In genomic region chr17:18370761-18371160, GRCh38 we compare ENCODE assay signal across 41 cellular contexts. TPM values are rescaled to one million over a fixed set of nuclear protein-coding genes. Genes with fewer than 3 reads are reported as not detected.
"Had no signal": no experiment of that assay in that cellular context is flagged by ENCODE, and none has a peak within 500 bp of the region (broad histone marks: within the 10 kb centered on the region; RNA-seq: fewer than 3 reads in every experiment).

No MANE protein-coding gene starts in this region.

- H3K4me1 Mint-ChIP-seq: activated naive CD4-positive, alpha-beta T cell treated with anti-CD3 and anti-CD28 coated beads, Interleukin-2, amount 10 ng/mL, durations not matched to agents 7 days and 5 days; activated naive CD4-positive, alpha-beta T cell treated with anti-CD3 and anti-CD28 coated beads, Interleukin-2, amount 50 U/mL, for 24 hours; activated naive CD8-positive, alpha-beta T cell treated with anti-CD3 and anti-CD28 coated beads, Interleukin-2, amount 10 ng/mL, durations not matched to agents 7 days and 5 days; brain had no signal

- H3K27ac ChIP-seq: adrenal gland, ascending aorta, body of pancreas, brain microvascular endothelial cell, breast epithelium, cardiac muscle cell had no signal

- H3K4me3 ChIP-seq: adrenal gland, ascending aorta, body of pancreas, breast epithelium, cardiac muscle cell had no signal

- FAIRE-seq: astrocyte, bronchial epithelial cell had no signal

- H3K36me3 Mint-ChIP-seq: activated naive CD4-positive, alpha-beta T cell treated with anti-CD3 and anti-CD28 coated beads, Interleukin-2, amount 10 ng/mL, durations not matched to agents 7 days and 5 days; activated naive CD4-positive, alpha-beta T cell treated with anti-CD3 and anti-CD28 coated beads, Interleukin-2, amount 50 U/mL, for 24 hours; activated naive CD4-positive, alpha-beta T cell treated with anti-CD3 and anti-CD28 coated beads, Interleukin-2, amount 50 U/mL, for 72 hours; activated naive CD8-positive, alpha-beta T cell; activated naive CD8-positive, alpha-beta T cell treated with anti-CD3 and anti-CD28 coated beads for 36 hours; activated naive CD8-positive, alpha-beta T cell treated with anti-CD3 and anti-CD28 coated beads, Interleukin-2, amount 10 ng/mL, durations not matched to agents 7 days and 5 days; brain had no signal

- H3K4me1 ChIP-seq: adrenal gland, ascending aorta, body of pancreas, breast epithelium had no signal

- DNase-seq: activated effector memory CD4-positive, alpha-beta T cell treated with anti-CD3 and anti-CD28 coated beads, Interleukin-2, amount 50 U/mL, for 16 hours; activated effector memory CD4-positive, alpha-beta T cell treated with Interleukin-2 at 50 U/mL for 16 hours; activated gamma-delta T cell; activated gamma-delta T cell treated with Interleukin-2 at 50 U/mL for 16 hours; activated naive CD4-positive, alpha-beta T cell; activated naive CD4-positive, alpha-beta T cell treated with anti-CD3 and anti-CD28 coated beads for 36 hours; activated naive CD4-positive, alpha-beta T cell treated with anti-CD3 and anti-CD28 coated beads, Interleukin-2, amount 10 ng/mL, durations not matched to agents 7 days and 5 days; activated naive CD4-positive, alpha-beta T cell treated with anti-CD3 and anti-CD28 coated beads, Interleukin-2, amount 50 U/mL, for 16 hours; activated naive CD4-positive, alpha-beta T cell treated with Interleukin-2 at 50 U/mL for 16 hours; activated naive CD8-positive, alpha-beta T cell treated with anti-CD3 and anti-CD28 coated beads for 36 hours; activated naive CD8-positive, alpha-beta T cell treated with anti-CD3 and anti-CD28 coated beads, Interleukin-2, amount 10 ng/mL, durations not matched to agents 7 days and 5 days; activated naive CD8-positive, alpha-beta T cell treated with anti-CD3 and anti-CD28 coated beads, Interleukin-2, amount 50 U/mL, for 24 hours; activated T-cell treated with anti-CD3 and anti-CD28 coated beads for 4 hours; activated T-cell treated with anti-CD3 and anti-CD28 coated beads, Interleukin-2, amount 50 U/mL, for 1 hour; activated T-cell treated with anti-CD3 and anti-CD28 coated beads, Interleukin-2, amount 50 U/mL, for 24 hours; activated T-cell treated with anti-CD3 and anti-CD28 coated beads, Interleukin-2, amount 50 U/mL, for 4 hours; activated T-cell treated with anti-CD3 and anti-CD28 coated beads, Interleukin-2, amount 50 U/mL, for 48 hours; activated T-cell treated with anti-CD3 and anti-CD28 coated beads, Interleukin-2, amount 50 U/mL, for 72 hours; adrenal gland; amniotic stem cell; amygdala; anterior cingulate cortex; body of pancreas; brain microvascular endothelial cell; central memory CD4-positive, alpha-beta T cell; cerebellar nuclear complex had no signal

- H3K36me3 ChIP-seq: adrenal gland, ascending aorta, brain microvascular endothelial cell, breast epithelium, cardiac muscle cell had no signal

- ATAC-seq: activated naive CD4-positive, alpha-beta T cell treated with anti-CD3 and anti-CD28 coated beads, Interleukin-2, amount 50 U/mL, for 72 hours; activated T-cell treated with anti-CD3 and anti-CD28 coated beads, Interleukin-2, amount 50 U/mL, for 4 hours; activated T-cell treated with anti-CD3 and anti-CD28 coated beads, Interleukin-2, amount 50 U/mL, for 72 hours; body of pancreas had no signal

- H3K9me3 Mint-ChIP-seq: activated naive CD4-positive, alpha-beta T cell treated with anti-CD3 and anti-CD28 coated beads for 36 hours; activated naive CD4-positive, alpha-beta T cell treated with anti-CD3 and anti-CD28 coated beads, Interleukin-2, amount 10 ng/mL, durations not matched to agents 7 days and 5 days; activated naive CD4-positive, alpha-beta T cell treated with anti-CD3 and anti-CD28 coated beads, Interleukin-2, amount 50 U/mL, for 24 hours; activated naive CD4-positive, alpha-beta T cell treated with anti-CD3 and anti-CD28 coated beads, Interleukin-2, amount 50 U/mL, for 72 hours; activated naive CD8-positive, alpha-beta T cell treated with anti-CD3 and anti-CD28 coated beads for 36 hours; activated naive CD8-positive, alpha-beta T cell treated with anti-CD3 and anti-CD28 coated beads, Interleukin-2, amount 50 U/mL, for 24 hours; activated T-cell treated with anti-CD3 and anti-CD28 coated beads, Interleukin-2, amount 50 U/mL, for 24 hours; activated T-cell treated with anti-CD3 and anti-CD28 coated beads, Interleukin-2, amount 50 U/mL, for 72 hours; activated T-helper 2 cell treated with anti-CD3 and anti-CD28 coated beads, Interferon-gamma antibody, Interleukin-2, Interleukin-4, amounts not matched to agents 10 μg/mL and 5 μg/mL and 100 μg/mL, durations not matched to agents 14 hours and 24 hours and 36 hours had no signal

- H3K4me3 Mint-ChIP-seq: activated naive CD4-positive, alpha-beta T cell treated with anti-CD3 and anti-CD28 coated beads for 36 hours; activated naive CD4-positive, alpha-beta T cell treated with anti-CD3 and anti-CD28 coated beads, Interleukin-2, amount 10 ng/mL, durations not matched to agents 7 days and 5 days; activated naive CD4-positive, alpha-beta T cell treated with anti-CD3 and anti-CD28 coated beads, Interleukin-2, amount 50 U/mL, for 24 hours; activated naive CD8-positive, alpha-beta T cell; activated naive CD8-positive, alpha-beta T cell treated with anti-CD3 and anti-CD28 coated beads for 36 hours; activated naive CD8-positive, alpha-beta T cell treated with anti-CD3 and anti-CD28 coated beads, Interleukin-2, amount 10 ng/mL, durations not matched to agents 7 days and 5 days; activated naive CD8-positive, alpha-beta T cell treated with anti-CD3 and anti-CD28 coated beads, Interleukin-2, amount 50 U/mL, for 24 hours; activated T-cell treated with anti-CD3 and anti-CD28 coated beads, Interleukin-2, amount 50 U/mL, for 24 hours; activated T-cell treated with anti-CD3 and anti-CD28 coated beads, Interleukin-2, amount 50 U/mL, for 4 hours; activated T-cell treated with anti-CD3 and anti-CD28 coated beads, Interleukin-2, amount 50 U/mL, for 72 hours; activated T-helper 1 cell treated with anti-CD3 and anti-CD28 coated beads, Interleukin-12 subunit alpha, Interleukin-12 subunit beta, Interleukin-2, Interleukin-4 antibody, amounts not matched to agents 30 ng/mL and 10 ng/mL and 1 ng/mL, durations not matched to agents 14 hours and 24 hours and 36 hours; activated T-helper 17 cell treated with anti-CD3 and anti-CD28 coated beads, Interleukin-2, amount 50 U/mL, for 72 hours; brain had no signal

- H3K27me3 ChIP-seq: ascending aorta, brain microvascular endothelial cell, breast epithelium, cardiac muscle cell had no signal

- H3K9me3 ChIP-seq: adrenal gland, body of pancreas had no signal

- H3K27ac Mint-ChIP-seq: activated naive CD4-positive, alpha-beta T cell treated with anti-CD3 and anti-CD28 coated beads for 36 hours; activated naive CD4-positive, alpha-beta T cell treated with anti-CD3 and anti-CD28 coated beads, Interleukin-2, amount 10 ng/mL, durations not matched to agents 7 days and 5 days; activated naive CD4-positive, alpha-beta T cell treated with anti-CD3 and anti-CD28 coated beads, Interleukin-2, amount 50 U/mL, for 24 hours; activated naive CD8-positive, alpha-beta T cell; activated naive CD8-positive, alpha-beta T cell treated with anti-CD3 and anti-CD28 coated beads for 36 hours; activated naive CD8-positive, alpha-beta T cell treated with anti-CD3 and anti-CD28 coated beads, Interleukin-2, amount 10 ng/mL, durations not matched to agents 7 days and 5 days; activated naive CD8-positive, alpha-beta T cell treated with anti-CD3 and anti-CD28 coated beads, Interleukin-2, amount 50 U/mL, for 24 hours; activated T-cell treated with anti-CD3 and anti-CD28 coated beads, Interleukin-2, amount 50 U/mL, for 24 hours; activated T-cell treated with anti-CD3 and anti-CD28 coated beads, Interleukin-2, amount 50 U/mL, for 72 hours; activated T-helper 1 cell treated with anti-CD3 and anti-CD28 coated beads, Interleukin-12 subunit alpha, Interleukin-12 subunit beta, Interleukin-2, Interleukin-4 antibody, amounts not matched to agents 30 ng/mL and 10 ng/mL and 1 ng/mL, durations not matched to agents 14 hours and 24 hours and 36 hours; activated T-helper 17 cell treated with anti-CD3 and anti-CD28 coated beads, Interleukin-2, amount 50 U/mL, for 72 hours; activated T-helper 2 cell treated with anti-CD3 and anti-CD28 coated beads, Interferon-gamma antibody, Interleukin-2, Interleukin-4, amounts not matched to agents 10 μg/mL and 5 μg/mL and 100 μg/mL, durations not matched to agents 14 hours and 24 hours and 36 hours; brain had no signal

RNA-seq across cellular contexts. Expression of gene EVPLL, which starts 6.8 kb away (rescaled TPM):
- total RNA-seq: activated naive CD4-positive, alpha-beta T cell treated with anti-CD3 and anti-CD28 coated beads for 36 hours; activated naive CD8-positive, alpha-beta T cell treated with anti-CD3 and anti-CD28 coated beads, Interleukin-2, amount 10 ng/mL, durations not matched to agents 7 days and 5 days; activated T-cell treated with anti-CD3 and anti-CD28 coated beads, Interleukin-2, amount 50 U/mL, for 72 hours; activated T-helper 1 cell treated with anti-CD3 and anti-CD28 coated beads, Interleukin-12 subunit alpha, Interleukin-12 subunit beta, Interleukin-2, Interleukin-4 antibody, amounts not matched to agents 30 ng/mL and 10 ng/mL and 1 ng/mL, durations not matched to agents 14 hours and 24 hours and 36 hours; activated T-helper 17 cell treated with anti-CD3 and anti-CD28 coated beads, Interleukin-2, amount 50 U/mL, for 72 hours; activated T-helper 2 cell treated with anti-CD3 and anti-CD28 coated beads, Interferon-gamma antibody, Interleukin-2, Interleukin-4, amounts not matched to agents 10 μg/mL and 5 μg/mL and 100 μg/mL, durations not matched to agents 14 hours and 24 hours and 36 hours; adrenal gland; ascending aorta; astrocyte; body of pancreas; cardiac muscle cell; cardiac septum; cerebellum; chondrocyte had no signal
- polyA plus RNA-seq: cardiac muscle cell had no signal
